In the genomic region with DNA sequence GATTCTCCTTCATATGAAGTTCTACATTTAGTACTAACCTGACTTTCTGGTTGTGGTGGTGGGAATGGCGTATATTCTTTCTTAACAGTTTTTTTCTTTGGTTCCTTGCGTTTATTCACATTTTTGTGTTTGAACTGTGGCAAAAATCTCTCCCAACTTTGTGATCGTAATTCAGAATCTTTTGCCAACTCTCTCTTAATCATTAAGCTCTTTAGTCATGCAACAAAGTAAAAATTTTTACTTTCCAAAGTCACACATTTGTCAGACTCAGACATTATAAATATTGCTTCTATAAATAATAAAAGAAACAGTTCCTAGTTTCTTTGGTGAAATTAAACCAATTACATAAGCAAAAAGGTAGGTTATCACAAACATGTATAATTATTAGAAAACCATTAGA, we compare ENCODE assay signal across 26 cellular contexts.
"Had no signal": no experiment of that assay in that cellular context is flagged by ENCODE, and none has a peak within 500 bp of the region (broad histone marks: within the 10 kb centered on the region; RNA-seq: fewer than 3 reads in every experiment).

No MANE protein-coding gene starts in this region.

- H3K4me1 ChIP-seq: parathyroid adenoma, prostate gland, testis, upper lobe of right lung had no signal

- H3K9me3 ChIP-seq: gastrocnemius medialis, heart right ventricle, left ventricle myocardium inferior, prostate gland, spleen, testis, tibial nerve, upper lobe of right lung, vagina had no signal

- H3K36me3 ChIP-seq: prostate gland had no signal

- ATAC-seq: esophagus mucosa; gastrocnemius medialis; heart right ventricle; sciatic nerve; stimulated activated naive B cell treated with anti-CD40 and anti-IgM and Interleukin-4, amounts not matched to agents 10 μg/mL and 1 μg/mL and 100 μg/mL, for 72 hours; stimulated activated naive CD8-positive, alpha-beta T cell treated with anti-CD3 and anti-CD28 coated beads, Interleukin-15, amount 100 ng/mL, for 72 hours; upper lobe of right lung had no signal

- H2AFZ ChIP-seq: parathyroid adenoma had no signal

- DNase-seq: cortex of kidney; dorsolateral prefrontal cortex; effector CD8-positive, alpha-beta T cell; gastrocnemius medialis; heart right ventricle; hypothalamus; islet precursor cell; left ventricle myocardium inferior; mesendoderm; naive B cell; occipital lobe; retina; spleen; stimulated activated CD4-positive, alpha-beta T cell treated with anti-CD3 and anti-CD28 coated beads, Interleukin-2, amount 100 ng/mL, for 24 hours; stimulated activated CD4-positive, alpha-beta T cell treated with anti-CD3 and anti-CD28 coated beads, Interleukin-4, amount 100 ng/mL, for 4 hours; stimulated activated naive B cell treated with anti-CD40 and anti-IgM and Interleukin-4, amounts not matched to agents 10 μg/mL and 1 μg/mL and 100 μg/mL, for 72 hours; stimulated activated naive CD8-positive, alpha-beta T cell treated with anti-CD3 and anti-CD28 coated beads, Interleukin-15, amount 100 ng/mL, for 72 hours; testis; upper lobe of right lung had no signal

- H3K4me3 ChIP-seq: dorsolateral prefrontal cortex, gastrocnemius medialis, heart right ventricle, left ventricle myocardium inferior, lung, prostate gland, spleen, testis, tibial nerve, upper lobe of right lung, vagina had no signal

- H3K27me3 ChIP-seq: dorsolateral prefrontal cortex, gastrocnemius medialis, heart right ventricle, spleen, testis, tibial nerve, upper lobe of right lung, vagina had no signal

- H3K27ac ChIP-seq: dorsolateral prefrontal cortex, gastrocnemius medialis, heart right ventricle, left ventricle myocardium inferior, parathyroid adenoma, prostate gland, spleen, testis, tibial nerve, upper lobe of right lung, vagina had no signal

- H3K9ac ChIP-seq: parathyroid adenoma had no signal
